13 cellular contexts compared by ENCODE assay signal in genomic region chr15:79593119-79593869, GRCh38.
DNase-seq lines count a peak whose midpoint lies in the region; ATAC-seq and TF ChIP-seq lines count a peak whose summit lies in the region.
"Had no signal": no experiment of that assay in that cellular context is flagged by ENCODE, and none has a peak within 500 bp of the region (broad histone marks: within the 10 kb centered on the region; RNA-seq: fewer than 3 reads in every experiment).

No MANE protein-coding gene starts in this region.

- H3K4me3 Mint-ChIP-seq in activated CD4-positive, alpha-beta memory T cell treated with anti-CD3 and anti-CD28 coated beads for 36 hours = no peak overlapping the region
- H3K4me3 Mint-ChIP-seq: activated T-helper 1 cell treated with anti-CD3 and anti-CD28 coated beads, Interleukin-12 subunit alpha, Interleukin-12 subunit beta, Interleukin-2, Interleukin-4 antibody, amounts not matched to agents 30 ng/mL and 10 ng/mL and 1 ng/mL, durations not matched to agents 14 hours and 24 hours and 36 hours had no signal

- POLR2A ChIA-PET in HEK293T (lab: Yijun Ruan, JAX) = no interaction called here
- POLR2A ChIA-PET in activated CD4-positive, alpha-beta memory T cell treated with anti-CD3 and anti-CD28 coated beads for 36 hours (lab: Charles Lee) = interaction anchor here (0.6 kb wide), 1 partner anchor 73 kb away, joined by 3 read pairs; no protein-coding TSS in a partner anchor

- intact Hi-C loops in activated CD4-positive, alpha-beta memory T cell treated with anti-CD3 and anti-CD28 coated beads for 36 hours (cut with micrococcal nuclease) = no loop called here

- H3K4me1 Mint-ChIP-seq in activated CD4-positive, alpha-beta memory T cell treated with anti-CD3 and anti-CD28 coated beads for 36 hours (ENCODE audit: low read depth) = no peaks in the 10 kb centered on the region

- peaks cover 10% of the 10 kb centered on the region for H3K27me3 Mint-ChIP-seq in activated CD4-positive, alpha-beta memory T cell treated with anti-CD3 and anti-CD28 coated beads for 36 hours

- H3K27ac ChIP-seq in VCaP = no peak overlapping the region

- H3K27ac Mint-ChIP-seq in activated CD4-positive, alpha-beta memory T cell treated with anti-CD3 and anti-CD28 coated beads for 36 hours = no peak overlapping the region
- H3K27ac Mint-ChIP-seq: activated T-helper 1 cell treated with anti-CD3 and anti-CD28 coated beads, Interleukin-12 subunit alpha, Interleukin-12 subunit beta, Interleukin-2, Interleukin-4 antibody, amounts not matched to agents 30 ng/mL and 10 ng/mL and 1 ng/mL, durations not matched to agents 14 hours and 24 hours and 36 hours had no signal

- TF ChIP-seq CTCF in VCaP (conservative IDR thresholded peaks at IDR 0.05) = peak; percentile 74

- H3K36me3 Mint-ChIP-seq in activated CD4-positive, alpha-beta memory T cell treated with anti-CD3 and anti-CD28 coated beads for 36 hours = no peaks in the 10 kb centered on the region

- no peaks in the 10 kb centered on the region for H3K9me3 Mint-ChIP-seq in activated CD4-positive, alpha-beta memory T cell treated with anti-CD3 and anti-CD28 coated beads for 36 hours
- H3K9me3 Mint-ChIP-seq: activated T-helper 1 cell treated with anti-CD3 and anti-CD28 coated beads, Interleukin-12 subunit alpha, Interleukin-12 subunit beta, Interleukin-2, Interleukin-4 antibody, amounts not matched to agents 30 ng/mL and 10 ng/mL and 1 ng/mL, durations not matched to agents 14 hours and 24 hours and 36 hours had no signal

- ATAC-seq in HG03469 (IDR thresholded peaks at IDR 0.05; ENCODE audit: unreplicated experiment) = no peak

- CTCF ChIA-PET in HEK293T (lab: Yijun Ruan, JAX) = interaction anchor here (0.7 to 4.8 kb wide), 4 partner anchors 143 to 214 kb away, joined by 3 to 27 read pairs (median 4); no protein-coding TSS in a partner anchor
- CTCF ChIA-PET in activated CD4-positive, alpha-beta memory T cell treated with anti-CD3 and anti-CD28 coated beads for 36 hours (lab: Charles Lee) = interaction anchor here (1.2 to 10.5 kb wide), 2 partner anchors 10 to 211 kb away, joined by 4 to 157 read pairs; no protein-coding TSS in a partner anchor

- DNase-seq in AG20443 (ENCODE audit: low spot score) (peak; percentile 30), HEK293T (ENCODE audit: extremely low spot score) (peak; percentile 25), iris pigment epithelial cell (ENCODE audit: low read depth) (peak; percentile 12), NCI-H1930 (lab: John Stamatoyannopoulos, UW) (no peak), SW 1271 (lab: John Stamatoyannopoulos, UW) (no peak)
- DNase-seq in activated CD4-positive, alpha-beta memory T cell treated with anti-CD3 and anti-CD28 coated beads for 36 hours = no peak
- DNase-seq: GF-D8; NCI-H187; stimulated activated naive CD4-positive, alpha-beta T cell treated with Interleukin-2 at 50 U/mL for 16 hours; T-helper 1 cell had no signal

TF ChIP-seq in HEK293T, 16 proteins besides CTCF, POLR2A, EP300 and RAD21:
- no peak for TF ChIP-seq HDGF (IDR thresholded peaks at IDR 0.05; ENCODE audit: borderline replicate concordance)
- no peak for TF ChIP-seq ZNF384 (IDR thresholded peaks at IDR 0.05)
- no peak for TF ChIP-seq NFRKB (IDR thresholded peaks at IDR 0.05)
- no peak for TF ChIP-seq TARDBP (IDR thresholded peaks at IDR 0.05)
- TF ChIP-seq ELF4 (IDR thresholded peaks at IDR 0.05) = no peak
- no peak for TF ChIP-seq FOXK2 (IDR thresholded peaks at IDR 0.05)
- no peak for TF ChIP-seq FOXM1 (IDR thresholded peaks at IDR 0.05; ENCODE audit: borderline replicate concordance)
- TF ChIP-seq ARNT (IDR thresholded peaks at IDR 0.05) = no peak
- TF ChIP-seq PKNOX1 (IDR thresholded peaks at IDR 0.05) = no peak
- TF ChIP-seq LEF1 (IDR thresholded peaks at IDR 0.05; ENCODE audit: borderline replicate concordance) = no peak
- no peak for TF ChIP-seq FOXA1 (IDR thresholded peaks at IDR 0.05)
- no peak for TF ChIP-seq BHLHE40 (IDR thresholded peaks at IDR 0.05; ENCODE audit: borderline replicate concordance)
- TF ChIP-seq SP1 (IDR thresholded peaks at IDR 0.05) = no peak
- no peak for TF ChIP-seq L3MBTL2 (conservative IDR thresholded peaks at IDR 0.05)
- TF ChIP-seq SUZ12 (IDR thresholded peaks at IDR 0.05) = no peak
- no peak for TF ChIP-seq CTBP1 (IDR thresholded peaks at IDR 0.05; ENCODE audit: borderline replicate concordance)

Comparison
In these comparisons a context has a peak if more than half of its experiments do, and no peak if none do; other contexts are left out.
1. DNase-seq: peak in AG20443 (single experiment), HEK293T (single experiment) and iris pigment epithelial cell (single experiment); none in activated CD4-positive, alpha-beta memory T cell treated with anti-CD3 and anti-CD28 coated beads for 36 hours (single experiment), NCI-H1930 (0 of 2) and SW 1271 (0 of 2).